Comparison of ENCODE assay signal across 8 cellular contexts in genomic region chr14:35533357-35534129, GRCh38. TPM values are rescaled to one million over a fixed set of nuclear protein-coding genes. Genes with fewer than 3 reads are reported as not detected.
DNase-seq lines count a peak whose midpoint lies in the region; ATAC-seq and TF ChIP-seq lines count a peak whose summit lies in the region.

No MANE protein-coding gene starts in this region.

- H3K4me3 Mint-ChIP-seq in endothelial cell (ENCODE audit: unreplicated experiment), result peak overlapping the region; percentile 29

- TF ChIP-seq CTCF in AG09309 (IDR thresholded peaks at IDR 0.05; ENCODE audit: control insufficient read depth, insufficient read depth, low read depth, low read length, missing control alignments), result no peak
- no peak for TF ChIP-seq CTCF in endothelial cell (IDR thresholded peaks at IDR 0.05; ENCODE audit: unreplicated experiment)

- ATAC-seq in GM19025 (IDR thresholded peaks at IDR 0.05; ENCODE audit: low read depth, unreplicated experiment), result peak; percentile 79
- peak; percentile 65 for ATAC-seq in HG03175 (IDR thresholded peaks at IDR 0.05; ENCODE audit: unreplicated experiment)

- peak overlapping the region; percentile 58 for H3K4me3 ChIP-seq in AG09309 (ENCODE audit: control insufficient read depth, low read depth, low read length)

- no peak overlapping the region for H3K27ac Mint-ChIP-seq in endothelial cell (ENCODE audit: unreplicated experiment)

- no peaks in the 10 kb centered on the region for H3K9me3 Mint-ChIP-seq in endothelial cell (ENCODE audit: unreplicated experiment)

- no peak for DNase-seq in AG09309 (ENCODE audit: low read depth)
- peak; percentile 76 for DNase-seq in NCI-H446 treated with DMSO at 0.1 percent for 48 hours (lab: John Stamatoyannopoulos, UW)
- DNase-seq in activated CD8-positive, alpha-beta memory T cell treated with anti-CD3 and anti-CD28 coated beads for 24 hours, result peak; percentile 88
- peak; percentile 88 for DNase-seq in endothelial cell (ENCODE audit: low spot score)
- peak; percentile 33 for DNase-seq in mucosa of gallbladder (ENCODE audit: low spot score)
- DNase-seq in stimulated activated CD8-positive, alpha-beta memory T cell treated with anti-CD3 and anti-CD28 coated beads, Interleukin-7, amount 100 ng/mL, for 24 hours (ENCODE audit: low read depth), result peak; percentile 54

- H3K27me3 Mint-ChIP-seq in endothelial cell (ENCODE audit: unreplicated experiment), result peaks cover 11% of the 10 kb centered on the region

- H3K4me1 Mint-ChIP-seq in endothelial cell (ENCODE audit: unreplicated experiment), result peaks cover 5% of the 10 kb centered on the region

- H3K36me3 Mint-ChIP-seq in endothelial cell (ENCODE audit: low read depth, unreplicated experiment), result no peaks in the 10 kb centered on the region

RNA-seq across cellular contexts. Expression of gene INSM2, which starts 0.4 kb away (rescaled TPM):
- not detected for total RNA-seq in endothelial cell (ENCODE audit: unreplicated experiment)
- not detected for total RNA-seq in mucosa of gallbladder
